In the genomic region with DNA sequence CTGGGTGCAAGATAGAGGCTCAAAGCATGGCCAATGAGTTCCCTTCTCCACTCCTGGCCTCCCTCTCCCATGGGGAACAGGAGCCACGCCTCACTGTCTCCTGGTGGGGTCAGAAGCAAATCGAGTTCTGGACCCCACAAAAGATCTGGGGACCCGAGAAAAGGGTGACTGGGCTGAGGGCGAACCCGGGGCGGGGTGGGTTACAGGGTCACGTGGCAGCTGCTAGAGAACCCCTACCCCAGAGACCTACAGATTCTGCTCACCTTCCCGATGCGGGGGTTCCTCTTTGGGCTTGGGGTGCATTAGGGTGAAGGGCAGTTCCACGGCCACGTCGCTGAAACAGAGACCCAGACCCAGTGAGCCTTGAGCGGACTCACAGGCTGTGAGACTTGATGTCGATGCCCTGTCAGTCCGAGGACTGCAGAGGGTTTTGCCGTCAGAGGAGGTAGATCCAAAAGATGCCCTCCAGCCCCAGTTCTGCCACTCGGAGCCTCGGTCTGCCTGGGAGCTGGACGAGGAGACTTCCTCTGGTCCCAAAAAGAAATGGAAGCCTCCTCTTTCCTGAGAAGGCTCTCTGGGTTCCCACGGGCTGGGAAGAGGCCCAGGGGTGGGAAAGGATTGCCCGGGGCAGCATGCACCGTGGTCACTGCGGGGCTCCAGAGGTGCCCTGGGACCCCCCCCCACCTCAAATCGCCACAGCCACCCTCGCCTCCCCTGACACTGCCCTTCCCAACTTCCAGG, we compare ENCODE assay signal across 26 cellular contexts. TPM values are rescaled to one million over a fixed set of nuclear protein-coding genes. Genes with fewer than 3 reads are reported as not detected.
"Had no signal": no experiment of that assay in that cellular context is flagged by ENCODE, and none has a peak within 500 bp of the region (broad histone marks: within the 10 kb centered on the region; RNA-seq: fewer than 3 reads in every experiment).

No MANE protein-coding gene starts in this region.

- H3K36me3 Mint-ChIP-seq: activated naive CD4-positive, alpha-beta T cell treated with anti-CD3 and anti-CD28 coated beads, Interleukin-2, amount 50 U/mL, for 72 hours had no signal

- H3K4me2 ChIP-seq: hepatocyte had no signal

- H3K4me1 ChIP-seq: breast epithelium, psoas muscle, right atrium auricular region had no signal

- H3K4me3 ChIP-seq: breast epithelium, hepatocyte, left lung, ovary, psoas muscle, right atrium auricular region, thoracic aorta, upper lobe of left lung had no signal

- H3K27me3 Mint-ChIP-seq: activated CD4-positive, alpha-beta memory T cell treated with anti-CD3 and anti-CD28 coated beads, Interleukin-2, amount 10 ng/mL, durations not matched to agents 7 days and 5 days; T-helper 17 cell had no signal

- H3K36me3 ChIP-seq: breast epithelium, ovary, thoracic aorta had no signal

- H3K9me3 Mint-ChIP-seq: activated CD4-positive, alpha-beta memory T cell treated with anti-CD3 and anti-CD28 coated beads, Interleukin-2, amount 10 ng/mL, durations not matched to agents 7 days and 5 days; activated naive CD4-positive, alpha-beta T cell treated with anti-CD3 and anti-CD28 coated beads, Interleukin-2, amount 50 U/mL, for 72 hours; activated T-cell treated with anti-CD3 and anti-CD28 coated beads, Interleukin-2, amount 50 U/mL, for 72 hours; immature natural killer cell; natural killer cell had no signal

- H2AFZ ChIP-seq: hepatocyte had no signal

- H3K4me3 Mint-ChIP-seq: activated CD4-positive, alpha-beta memory T cell treated with anti-CD3 and anti-CD28 coated beads, Interleukin-2, amount 10 ng/mL, durations not matched to agents 7 days and 5 days; activated T-cell treated with anti-CD3 and anti-CD28 coated beads, Interleukin-2, amount 50 U/mL, for 72 hours; immature natural killer cell; natural killer cell; T-helper 17 cell had no signal

- H3K9me3 ChIP-seq: breast epithelium, left lung, ovary, psoas muscle, right atrium auricular region, thoracic aorta, upper lobe of left lung had no signal

- H3K27ac ChIP-seq: breast epithelium, hepatocyte, left lung, ovary, psoas muscle, right atrium auricular region, thoracic aorta, upper lobe of left lung had no signal

- H3K79me2 ChIP-seq: hepatocyte had no signal

- H3K27me3 ChIP-seq: breast epithelium, hepatocyte, left lung, ovary, right atrium auricular region, upper lobe of left lung had no signal

- H3K27ac Mint-ChIP-seq: activated CD4-positive, alpha-beta memory T cell treated with anti-CD3 and anti-CD28 coated beads, Interleukin-2, amount 10 ng/mL, durations not matched to agents 7 days and 5 days; activated T-cell treated with anti-CD3 and anti-CD28 coated beads, Interleukin-2, amount 50 U/mL, for 72 hours had no signal

- DNase-seq: activated CD4-positive, alpha-beta memory T cell treated with anti-CD3 and anti-CD28 coated beads, Interleukin-2, amount 10 ng/mL, durations not matched to agents 7 days and 5 days; activated CD4-positive, alpha-beta T cell treated with anti-CD3 and anti-CD28 coated beads for 4 hours; activated CD4-positive, CD25-positive, alpha-beta regulatory T cell; activated effector memory CD4-positive, alpha-beta T cell treated with Interleukin-2 at 50 U/mL for 16 hours; activated T-cell treated with anti-CD3 and anti-CD28 coated beads, Interleukin-2, amount 50 U/mL, for 72 hours; dermis blood vessel endothelial cell; effector CD8-positive, alpha-beta T cell; foreskin melanocyte; immature natural killer cell; kidney glomerular epithelial cell; midbrain; natural killer cell; small intestine; stimulated activated CD4-positive, alpha-beta T cell treated with anti-CD3 and anti-CD28 coated beads, Interleukin-15, amount 100 ng/mL, for 24 hours; stimulated activated naive CD4-positive, alpha-beta T cell; SW 1271; T-helper 17 cell; upper lobe of left lung had no signal

RNA-seq across cellular contexts. Expression of gene TPBGL, which starts 28.2 kb away (rescaled TPM):
- total RNA-seq: hepatocyte had no signal
